ENCODE assay signal across 14 cellular contexts in the genomic region with DNA sequence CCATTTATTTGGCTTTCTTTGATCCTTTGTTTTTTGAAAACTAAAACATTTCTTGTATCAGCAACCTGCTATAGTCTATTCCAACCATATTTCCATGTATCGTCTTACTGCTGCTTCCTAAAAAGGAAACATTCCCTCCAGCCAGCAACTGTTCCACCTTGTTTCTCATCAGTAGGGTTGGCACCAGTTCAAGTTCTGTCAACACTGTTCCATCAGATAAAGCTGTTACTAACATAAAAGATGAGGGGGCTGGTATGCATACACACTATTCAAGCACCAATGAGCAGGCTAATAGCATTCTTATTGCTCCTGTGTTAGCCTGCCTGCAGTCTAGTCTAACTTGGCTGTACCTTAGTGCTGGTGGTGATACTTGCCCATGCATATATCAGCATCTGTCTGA.
DNase-seq lines count a peak whose midpoint lies in the region; ATAC-seq and TF ChIP-seq lines count a peak whose summit lies in the region.
"Had no signal": no experiment of that assay in that cellular context is flagged by ENCODE, and none has a peak within 500 bp of the region (broad histone marks: within the 10 kb centered on the region; RNA-seq: fewer than 3 reads in every experiment).

No MANE protein-coding gene starts in this region.

- H3K4me3 Mint-ChIP-seq in Calu3 (ENCODE audit: low read depth, unreplicated experiment): no peak overlapping the region
- H3K4me3 Mint-ChIP-seq: CD4-positive, alpha-beta T cell; IgD-negative memory B cell had no signal

- H3K9me3 Mint-ChIP-seq in Calu3 (ENCODE audit: low read depth, unreplicated experiment): no peaks in the 10 kb centered on the region
- H3K9me3 Mint-ChIP-seq: CD4-positive, alpha-beta T cell; IgD-negative memory B cell had no signal

- intact Hi-C loops in Calu3 (cut with micrococcal nuclease; ENCODE audit: unreplicated experiment): no loop called here

- no peak for TF ChIP-seq CTCF in Calu3 (IDR thresholded peaks at IDR 0.05; ENCODE audit: unreplicated experiment)

- CTCF ChIA-PET in Calu3 (lab: Charles Lee): interaction anchor here (0.8 kb wide), 1 partner anchor 140 kb away, joined by 3 read pairs; no protein-coding TSS in a partner anchor

- H3K27ac Mint-ChIP-seq in Calu3 (ENCODE audit: unreplicated experiment): no peak overlapping the region
- H3K27ac Mint-ChIP-seq: CD4-positive, alpha-beta T cell; IgD-negative memory B cell had no signal

- BruUV-seq in Calu3 (replicated peaks; lab: Mats Ljungman, UMichigan): no TSS peak

- DNase-seq in Calu3 (peak; percentile 34), NCI-H1105 (lab: John Stamatoyannopoulos, UW) (peak; percentile 77), RPMI7951 (ENCODE audit: low read depth) (peak; percentile 5), glomerular visceral epithelial cell (ENCODE audit: extremely low spot score) (peak; percentile 31)
- DNase-seq: activated CD4-positive, CD25-positive, alpha-beta regulatory T cell; activated gamma-delta T cell; CD4-positive, alpha-beta T cell; Peyer's patch; stimulated activated CD4-positive, alpha-beta T cell treated with anti-CD3 and anti-CD28 coated beads, Interleukin-4, amount 100 ng/mL, for 24 hours had no signal

- ATAC-seq in HG02763 (IDR thresholded peaks at IDR 0.05; ENCODE audit: unreplicated experiment): no peak
- ATAC-seq in HG03469 (IDR thresholded peaks at IDR 0.05; ENCODE audit: unreplicated experiment): no peak
- no peak for ATAC-seq in GM21717 (IDR thresholded peaks at IDR 0.05; ENCODE audit: unreplicated experiment)
- no peak for ATAC-seq in HG03457 (IDR thresholded peaks at IDR 0.05; ENCODE audit: unreplicated experiment)

- H3K36me3 Mint-ChIP-seq in Calu3 (ENCODE audit: insufficient read depth, unreplicated experiment): no peaks in the 10 kb centered on the region

- no peaks in the 10 kb centered on the region for H3K27me3 Mint-ChIP-seq in Calu3 (ENCODE audit: unreplicated experiment)
- H3K27me3 Mint-ChIP-seq: CD4-positive, alpha-beta T cell; IgD-negative memory B cell had no signal

- H3K4me1 Mint-ChIP-seq in Calu3 (ENCODE audit: low read depth, unreplicated experiment): peaks cover 7% of the 10 kb centered on the region

Comparison
In these comparisons a context has a peak if more than half of its experiments do, and no peak if none do; other contexts are left out.
1. DNase-seq: peak in every context shown above with its lines; median percentile 77 in NCI-H1105; 34 in Calu3; 31 in glomerular visceral epithelial cell; 5 in RPMI7951.